In the genomic region with DNA sequence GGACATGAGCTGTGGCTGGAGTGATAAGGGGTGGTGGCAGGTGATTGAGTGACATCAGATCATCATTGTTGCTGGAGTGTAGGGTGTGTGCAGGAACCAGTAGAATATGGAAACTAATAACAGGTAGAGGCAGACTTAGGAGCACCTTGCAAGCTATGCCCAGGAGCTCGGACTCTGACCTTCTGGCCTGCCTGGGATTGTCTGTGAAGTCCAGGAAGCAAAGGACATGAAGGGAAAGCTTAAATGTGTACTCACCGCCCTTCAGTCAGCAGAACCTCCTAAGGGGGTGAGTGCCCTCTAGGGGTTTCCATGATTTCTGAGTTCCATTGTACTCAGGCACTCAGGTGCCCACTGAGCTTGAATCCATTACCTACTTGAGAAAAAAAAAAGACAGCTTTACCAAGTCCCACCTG, we compare ENCODE assay signal across 8 cellular contexts.
DNase-seq lines count a peak whose midpoint lies in the region; ATAC-seq and TF ChIP-seq lines count a peak whose summit lies in the region.

No MANE protein-coding gene starts in this region.

- TF ChIP-seq CTCF in parathyroid adenoma (IDR thresholded peaks at IDR 0.05) = peak; percentile 41

- no peaks in the 10 kb centered on the region for H3K9me3 ChIP-seq in parathyroid adenoma (ENCODE audit: control insufficient read depth, low read length)
- H3K9me3 ChIP-seq in effector memory CD4-positive, alpha-beta T cell (ENCODE audit: control insufficient read depth, low read length) = no peaks in the 10 kb centered on the region

- no peak for ATAC-seq in HG03460 (IDR thresholded peaks at IDR 0.05; ENCODE audit: unreplicated experiment)

- H3K4me2 ChIP-seq in parathyroid adenoma (ENCODE audit: low read length) = no peak overlapping the region

- no peaks in the 10 kb centered on the region for H3K27me3 ChIP-seq in parathyroid adenoma (ENCODE audit: control insufficient read depth, insufficient read depth, low read length)
- no peaks in the 10 kb centered on the region for H3K27me3 ChIP-seq in effector memory CD4-positive, alpha-beta T cell (replicated peaks; ENCODE audit: control insufficient read depth, insufficient read depth, low read length, poor library complexity, severe bottlenecking)

- no peak overlapping the region for H3K27ac ChIP-seq in parathyroid adenoma
- no peak overlapping the region for H3K27ac ChIP-seq in effector memory CD4-positive, alpha-beta T cell (ENCODE audit: insufficient read depth, low read length, poor library complexity, severe bottlenecking)

- DNase-seq in HCEC 1CT (peak; percentile 83), NCI-H82 (lab: John Stamatoyannopoulos, UW) (peak; percentile 66), fibroblast of gingiva (ENCODE audit: low read depth) (peak; percentile 36), COLO829 (ENCODE audit: low spot score) (no peak)
- no peak for DNase-seq in effector memory CD4-positive, alpha-beta T cell
- DNase-seq in stimulated activated CD4-positive, alpha-beta T cell treated with anti-CD3 and anti-CD28 coated beads, Interleukin-2, amount 100 ng/mL, for 24 hours = no peak

- no peaks in the 10 kb centered on the region for H3K36me3 ChIP-seq in parathyroid adenoma (ENCODE audit: control insufficient read depth, insufficient read depth, low read length)
- H3K36me3 ChIP-seq in effector memory CD4-positive, alpha-beta T cell (ENCODE audit: control insufficient read depth, insufficient read depth, low read length) = no peaks in the 10 kb centered on the region

- H2AFZ ChIP-seq in parathyroid adenoma = no peak overlapping the region

- H3K4me3 ChIP-seq in parathyroid adenoma (ENCODE audit: low read depth, low read length) = no peak overlapping the region
- no peak overlapping the region for H3K4me3 ChIP-seq in effector memory CD4-positive, alpha-beta T cell (ENCODE audit: insufficient read depth, low read depth, low read length, poor library complexity, severe bottlenecking)

- H3K4me1 ChIP-seq in parathyroid adenoma = no peaks in the 10 kb centered on the region
- peaks cover 11% of the 10 kb centered on the region for H3K4me1 ChIP-seq in effector memory CD4-positive, alpha-beta T cell (ENCODE audit: control insufficient read depth, insufficient read depth, low read length, poor library complexity, severe bottlenecking)

- H3K79me2 ChIP-seq in parathyroid adenoma = no peaks in the 10 kb centered on the region

- no peak overlapping the region for H3K9ac ChIP-seq in parathyroid adenoma

Comparison
In these comparisons a context has a peak if more than half of its experiments do, and no peak if none do; other contexts are left out.
1. DNase-seq: peak in HCEC 1CT (single experiment), NCI-H82 (single experiment) and fibroblast of gingiva (single experiment); none in effector memory CD4-positive, alpha-beta T cell (0 of 3), stimulated activated CD4-positive, alpha-beta T cell treated with anti-CD3 and anti-CD28 coated beads, Interleukin-2, amount 100 ng/mL, for 24 hours (0 of 2) and COLO829 (single experiment).